31 cellular contexts compared by ENCODE assay signal in genomic region chr1:193432979-193433587, GRCh38.
"Had no signal": no experiment of that assay in that cellular context is flagged by ENCODE, and none has a peak within 500 bp of the region (broad histone marks: within the 10 kb centered on the region; RNA-seq: fewer than 3 reads in every experiment).

No MANE protein-coding gene starts in this region.

- H3K27ac Mint-ChIP-seq: activated CD4-positive, alpha-beta memory T cell treated with anti-CD3 and anti-CD28 coated beads, Interleukin-2, amount 10 ng/mL, durations not matched to agents 7 days and 5 days; activated CD4-positive, alpha-beta T cell treated with anti-CD3 and anti-CD28 coated beads, Interleukin-2, amount 10 ng/mL, durations not matched to agents 7 days and 5 days; activated naive CD4-positive, alpha-beta T cell treated with anti-CD3 and anti-CD28 coated beads, Interleukin-2, amount 10 ng/mL, durations not matched to agents 7 days and 5 days; activated naive CD4-positive, alpha-beta T cell treated with anti-CD3 and anti-CD28 coated beads, Interleukin-2, amount 50 U/mL, for 72 hours; activated naive CD8-positive, alpha-beta T cell treated with anti-CD3 and anti-CD28 coated beads, Interleukin-2, amount 50 U/mL, for 24 hours; activated T-cell treated with anti-CD3 and anti-CD28 coated beads, Interleukin-2, amount 50 U/mL, for 24 hours; activated T-cell treated with anti-CD3 and anti-CD28 coated beads, Interleukin-2, amount 50 U/mL, for 72 hours; effector memory CD8-positive, alpha-beta T cell had no signal

- DNase-seq: activated CD4-positive, alpha-beta memory T cell treated with anti-CD3 and anti-CD28 coated beads, Interleukin-2, amount 10 ng/mL, durations not matched to agents 7 days and 5 days; activated CD4-positive, alpha-beta T cell treated with anti-CD3 and anti-CD28 coated beads for 4 hours; activated CD4-positive, alpha-beta T cell treated with anti-CD3 and anti-CD28 coated beads, Interleukin-2, amount 10 ng/mL, durations not matched to agents 7 days and 5 days; activated CD4-positive, alpha-beta T cell treated with anti-CD3 and anti-CD28 coated beads, Interleukin-2, amount 50 U/mL, for 4 hours; activated CD4-positive, CD25-positive, alpha-beta regulatory T cell; activated CD4-positive, CD25-positive, alpha-beta regulatory T cell treated with anti-CD3 and anti-CD28 coated beads, Interleukin-2, amount 50 U/mL, for 72 hours; activated CD8-positive, alpha-beta memory T cell treated with anti-CD3 and anti-CD28 coated beads, Interleukin-2, amount 50 U/mL, for 48 hours; activated gamma-delta T cell; activated naive CD4-positive, alpha-beta T cell; activated naive CD4-positive, alpha-beta T cell treated with anti-CD3 and anti-CD28 coated beads, Interleukin-2, amount 10 ng/mL, durations not matched to agents 7 days and 5 days; activated naive CD8-positive, alpha-beta T cell treated with anti-CD3 and anti-CD28 coated beads, Interleukin-2, amount 50 U/mL, for 24 hours; activated T-cell treated with anti-CD3 and anti-CD28 coated beads for 4 hours; activated T-cell treated with anti-CD3 and anti-CD28 coated beads, Interleukin-2, amount 50 U/mL, for 24 hours; activated T-cell treated with anti-CD3 and anti-CD28 coated beads, Interleukin-2, amount 50 U/mL, for 72 hours; adrenal gland; amygdala; aorta; body of pancreas; caudate nucleus; cortex of kidney; dermis blood vessel endothelial cell; effector CD4-positive, alpha-beta T cell; effector memory CD8-positive, alpha-beta T cell; esophagus squamous epithelium; gastrocnemius medialis; heart right ventricle; T-helper 2 cell had no signal

- FAIRE-seq: colon, endometrium, endothelial cell of umbilical vein had no signal

- H3K4me3 Mint-ChIP-seq: activated CD4-positive, alpha-beta memory T cell treated with anti-CD3 and anti-CD28 coated beads, Interleukin-2, amount 10 ng/mL, durations not matched to agents 7 days and 5 days; activated CD4-positive, alpha-beta T cell treated with anti-CD3 and anti-CD28 coated beads, Interleukin-2, amount 10 ng/mL, durations not matched to agents 7 days and 5 days; activated naive CD4-positive, alpha-beta T cell treated with anti-CD3 and anti-CD28 coated beads, Interleukin-2, amount 10 ng/mL, durations not matched to agents 7 days and 5 days; activated naive CD8-positive, alpha-beta T cell treated with anti-CD3 and anti-CD28 coated beads, Interleukin-2, amount 50 U/mL, for 24 hours; activated T-cell treated with anti-CD3 and anti-CD28 coated beads, Interleukin-2, amount 50 U/mL, for 24 hours; activated T-cell treated with anti-CD3 and anti-CD28 coated beads, Interleukin-2, amount 50 U/mL, for 72 hours; effector memory CD8-positive, alpha-beta T cell had no signal

- H3K27me3 Mint-ChIP-seq: activated CD4-positive, alpha-beta memory T cell treated with anti-CD3 and anti-CD28 coated beads, Interleukin-2, amount 10 ng/mL, durations not matched to agents 7 days and 5 days; activated CD4-positive, alpha-beta T cell treated with anti-CD3 and anti-CD28 coated beads, Interleukin-2, amount 10 ng/mL, durations not matched to agents 7 days and 5 days; activated naive CD4-positive, alpha-beta T cell treated with anti-CD3 and anti-CD28 coated beads, Interleukin-2, amount 10 ng/mL, durations not matched to agents 7 days and 5 days; activated naive CD8-positive, alpha-beta T cell treated with anti-CD3 and anti-CD28 coated beads, Interleukin-2, amount 50 U/mL, for 24 hours; activated T-cell treated with anti-CD3 and anti-CD28 coated beads, Interleukin-2, amount 50 U/mL, for 24 hours; effector memory CD8-positive, alpha-beta T cell had no signal
